In the genomic region with DNA sequence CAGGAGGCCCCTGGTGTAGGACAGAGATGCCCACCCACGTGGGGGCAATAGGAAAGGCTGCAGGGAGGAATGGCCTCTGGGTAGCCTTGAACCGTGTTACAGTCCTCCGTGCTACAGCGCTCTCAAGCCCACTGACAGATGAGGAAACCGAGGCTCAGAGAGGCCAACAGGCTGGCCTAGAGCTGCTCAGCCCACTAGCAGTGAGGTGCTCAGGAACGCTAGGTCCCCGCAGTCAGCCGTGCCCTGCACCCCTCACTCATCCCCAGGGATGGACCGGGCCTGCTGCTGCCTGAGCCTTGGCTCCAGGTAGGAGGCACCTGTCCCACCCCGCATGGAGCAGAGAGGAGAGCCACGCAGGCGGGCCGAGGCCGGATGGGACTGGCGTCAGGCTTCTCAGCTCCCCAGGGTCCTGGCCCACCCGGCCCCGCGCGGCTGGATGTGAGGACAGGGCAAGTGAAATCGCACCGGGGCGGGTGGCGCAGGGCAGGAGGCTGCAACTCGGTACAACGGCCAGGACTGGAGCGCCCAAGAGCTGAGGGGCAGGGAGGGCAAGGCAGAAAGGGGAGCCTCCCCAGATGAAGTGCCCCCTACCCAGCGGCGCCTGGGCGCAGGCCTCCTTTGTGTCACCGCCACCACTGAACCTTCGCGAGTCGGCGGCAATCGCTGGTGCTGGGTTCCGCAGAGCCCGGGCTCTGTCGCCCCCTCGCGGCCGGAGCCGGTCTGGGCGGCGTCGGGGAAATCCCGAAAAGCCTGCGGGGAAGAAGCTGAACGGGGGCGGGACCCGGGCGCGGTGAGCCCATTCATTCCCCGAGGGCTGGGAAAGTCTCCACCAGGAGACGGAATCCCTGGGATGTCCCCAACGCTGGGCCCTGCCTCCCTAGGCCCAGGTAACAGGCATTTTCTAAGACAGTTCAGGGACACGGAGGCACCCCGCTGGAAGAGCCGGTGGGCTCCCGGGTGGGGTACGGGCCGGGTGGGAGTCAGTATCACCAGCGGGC, we compare ENCODE assay signal across 8 cellular contexts. TPM values are rescaled to one million over a fixed set of nuclear protein-coding genes. Genes with fewer than 3 reads are reported as not detected.
DNase-seq lines count a peak whose midpoint lies in the region; ATAC-seq lines count a peak whose summit lies in the region.

No MANE protein-coding gene starts in this region.

- H3K27ac Mint-ChIP-seq in activated naive CD8-positive, alpha-beta T cell treated with anti-CD3 and anti-CD28 coated beads for 36 hours: no peak overlapping the region

- H3K9me3 Mint-ChIP-seq in activated naive CD8-positive, alpha-beta T cell treated with anti-CD3 and anti-CD28 coated beads for 36 hours: no peaks in the 10 kb centered on the region

- peak; percentile 87 for DNase-seq in DMS 273 (lab: John Stamatoyannopoulos, UW; ENCODE audit: unreplicated experiment)
- no peak for DNase-seq in DMS 273 treated with DMSO at 0.1 percent for 48 hours (lab: John Stamatoyannopoulos, UW)
- DNase-seq in MV-4-11 (lab: John Stamatoyannopoulos, UW): peak; percentile 37
- DNase-seq in SKM-1 (lab: John Stamatoyannopoulos, UW; ENCODE audit: unreplicated experiment): peak; percentile 21
- peak; percentile 88 for DNase-seq in activated naive CD8-positive, alpha-beta T cell treated with anti-CD3 and anti-CD28 coated beads for 36 hours
- peak; percentile 93 for DNase-seq in cardiac septum (ENCODE audit: low spot score)
- peak; percentile 95 for DNase-seq in retina

- H3K27me3 Mint-ChIP-seq in activated naive CD8-positive, alpha-beta T cell treated with anti-CD3 and anti-CD28 coated beads for 36 hours: no peaks in the 10 kb centered on the region

- intact Hi-C loops in cardiac septum (cut with DNase I): loop anchor here (5.0 kb wide), 2 partner anchors 62 to 307 kb away; a partner anchor contains a TSS

- no peak for ATAC-seq in HG03139 (IDR thresholded peaks at IDR 0.05; ENCODE audit: unreplicated experiment)

- no peaks in the 10 kb centered on the region for H3K36me3 Mint-ChIP-seq in activated naive CD8-positive, alpha-beta T cell treated with anti-CD3 and anti-CD28 coated beads for 36 hours

- peaks cover 6% of the 10 kb centered on the region for H3K4me1 Mint-ChIP-seq in activated naive CD8-positive, alpha-beta T cell treated with anti-CD3 and anti-CD28 coated beads for 36 hours

- H3K4me3 Mint-ChIP-seq in activated naive CD8-positive, alpha-beta T cell treated with anti-CD3 and anti-CD28 coated beads for 36 hours: no peak overlapping the region

RNA-seq across cellular contexts. Expression of a gene that starts 8.4 kb away (rescaled TPM):
- total RNA-seq in activated naive CD8-positive, alpha-beta T cell treated with anti-CD3 and anti-CD28 coated beads for 36 hours: 1 to 10 TPM; 5.2 to 5.9 TPM
- total RNA-seq in cardiac septum: 19.7 TPM

RNA-seq across cellular contexts. Expression of a gene that starts 10.5 kb away (rescaled TPM):
- 1 to 10 TPM; 4.0 to 5.9 TPM for total RNA-seq in activated naive CD8-positive, alpha-beta T cell treated with anti-CD3 and anti-CD28 coated beads for 36 hours
- total RNA-seq in cardiac septum: 2.2 TPM

RNA-seq across cellular contexts. Expression of a gene that starts 44.9 kb away (rescaled TPM):
- 1,000 to 10,000 TPM; 1,236 to 1,275 TPM for total RNA-seq in activated naive CD8-positive, alpha-beta T cell treated with anti-CD3 and anti-CD28 coated beads for 36 hours
- 317 TPM for total RNA-seq in cardiac septum
